26 cellular contexts compared by ENCODE assay signal in the genomic region with DNA sequence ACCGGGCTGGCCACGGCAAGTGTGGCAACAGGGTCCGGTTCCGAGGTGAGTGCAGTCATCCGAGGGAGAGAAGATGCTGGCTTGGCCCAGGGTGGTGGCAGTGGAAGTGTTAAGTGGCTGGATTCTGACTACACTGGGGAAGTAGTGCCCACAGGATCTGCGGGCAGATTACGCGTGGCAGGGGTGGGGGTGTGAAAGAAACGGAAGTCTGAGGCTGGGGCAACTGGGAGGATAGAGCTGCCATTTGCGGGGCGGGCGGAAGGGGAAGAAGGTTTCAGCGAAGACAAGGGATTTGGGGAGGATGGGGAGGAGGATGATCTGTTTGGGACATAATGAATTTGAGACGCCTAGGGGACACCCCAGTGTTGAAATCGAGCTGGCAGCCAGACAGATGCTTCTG. TPM values are rescaled to one million over a fixed set of nuclear protein-coding genes. Genes with fewer than 3 reads are reported as not detected.
"Had no signal": no experiment of that assay in that cellular context is flagged by ENCODE, and none has a peak within 500 bp of the region (broad histone marks: within the 10 kb centered on the region; RNA-seq: fewer than 3 reads in every experiment).

No MANE protein-coding gene starts in this region.

- H3K4me1 ChIP-seq: body of pancreas, psoas muscle, right atrium auricular region had no signal

- H3K4me3 Mint-ChIP-seq: activated CD4-positive, alpha-beta T cell treated with anti-CD3 and anti-CD28 coated beads, Interleukin-2, amount 10 ng/mL, durations not matched to agents 7 days and 5 days; activated naive CD4-positive, alpha-beta T cell treated with anti-CD3 and anti-CD28 coated beads, Interleukin-2, amount 50 U/mL, for 24 hours; natural killer cell; type B pancreatic cell had no signal

- H3K27ac Mint-ChIP-seq: activated CD4-positive, alpha-beta T cell treated with anti-CD3 and anti-CD28 coated beads, Interleukin-2, amount 10 ng/mL, durations not matched to agents 7 days and 5 days; activated naive CD4-positive, alpha-beta T cell treated with anti-CD3 and anti-CD28 coated beads, Interleukin-2, amount 50 U/mL, for 24 hours; natural killer cell; type B pancreatic cell had no signal

- H3K9me3 ChIP-seq: body of pancreas, ovary, psoas muscle, right atrium auricular region, thoracic aorta had no signal

- ATAC-seq: body of pancreas, left cardiac atrium, natural killer cell, psoas muscle had no signal

- H3K27me3 Mint-ChIP-seq: activated CD4-positive, alpha-beta T cell treated with anti-CD3 and anti-CD28 coated beads, Interleukin-2, amount 10 ng/mL, durations not matched to agents 7 days and 5 days; activated naive CD4-positive, alpha-beta T cell treated with anti-CD3 and anti-CD28 coated beads, Interleukin-2, amount 50 U/mL, for 24 hours; type B pancreatic cell had no signal

- H3K27me3 ChIP-seq: body of pancreas, cardiac muscle cell, ovary, right atrium auricular region had no signal

- DNase-seq: activated CD4-positive, alpha-beta T cell treated with anti-CD3 and anti-CD28 coated beads, Interleukin-2, amount 10 ng/mL, durations not matched to agents 7 days and 5 days; activated CD4-positive, CD25-positive, alpha-beta regulatory T cell treated with anti-CD3 and anti-CD28 coated beads, Interleukin-2, amount 50 U/mL, for 72 hours; activated gamma-delta T cell treated with Interleukin-2 at 50 U/mL for 16 hours; activated T-cell treated with anti-CD3 and anti-CD28 coated beads, Interleukin-2, amount 50 U/mL, for 1 hour; anterior cingulate cortex; effector CD4-positive, alpha-beta T cell; hippocampal formation; left cardiac atrium; natural killer cell; ovary; psoas muscle; stimulated activated CD4-positive, alpha-beta T cell treated with anti-CD3 and anti-CD28 coated beads, Interleukin-4, amount 100 ng/mL, for 24 hours; stimulated activated naive CD4-positive, alpha-beta T cell treated with Interleukin-2 at 50 U/mL for 16 hours; WERI-Rb-1 had no signal

- H3K36me3 ChIP-seq: cardiac muscle cell, ovary, right atrium auricular region, thoracic aorta had no signal

- H3K27ac ChIP-seq: body of pancreas, cardiac muscle cell, ovary, psoas muscle, right atrium auricular region, thoracic aorta, WERI-Rb-1 had no signal

- H3K9me3 Mint-ChIP-seq: activated naive CD4-positive, alpha-beta T cell treated with anti-CD3 and anti-CD28 coated beads, Interleukin-2, amount 50 U/mL, for 24 hours; natural killer cell had no signal

- H3K4me3 ChIP-seq: body of pancreas, cardiac muscle cell, ovary, psoas muscle, right atrium auricular region, thoracic aorta had no signal

- H3K36me3 Mint-ChIP-seq: activated naive CD4-positive, alpha-beta T cell treated with anti-CD3 and anti-CD28 coated beads, Interleukin-2, amount 50 U/mL, for 24 hours; natural killer cell had no signal

RNA-seq across cellular contexts. Expression of a gene that starts 5.3 kb away (rescaled TPM):
- total RNA-seq: activated CD4-positive, alpha-beta T cell treated with anti-CD3 and anti-CD28 coated beads, Interleukin-2, amount 10 ng/mL, durations not matched to agents 7 days and 5 days; body of pancreas; cardiac muscle cell; chondrocyte; epithelial cell of proximal tubule; fibroblast of villous mesenchyme; glomerular endothelial cell; left cardiac atrium; lung microvascular endothelial cell; natural killer cell; ovary; psoas muscle; right atrium auricular region; T-helper 2 cell treated with Interferon-gamma antibody and Interleukin-4, amounts not matched to agents 100 ng/mL and 5 ng/mL, for 36 hours; thoracic aorta had no signal
- polyA plus RNA-seq: cardiac muscle cell, ovary, psoas muscle had no signal

RNA-seq across cellular contexts. Expression of a gene that starts 40.8 kb away (rescaled TPM):
- total RNA-seq: activated CD4-positive, alpha-beta T cell treated with anti-CD3 and anti-CD28 coated beads, Interleukin-2, amount 10 ng/mL, durations not matched to agents 7 days and 5 days; epithelial cell of proximal tubule; fibroblast of villous mesenchyme; glomerular endothelial cell; lung microvascular endothelial cell; T-helper 2 cell treated with Interferon-gamma antibody and Interleukin-4, amounts not matched to agents 100 ng/mL and 5 ng/mL, for 36 hours; thoracic aorta had no signal
- polyA plus RNA-seq: cardiac muscle cell had no signal
